ENCODE assay signal across 8 cellular contexts in genomic region chr19:45251452-45252354, GRCh38. TPM values are rescaled to one million over a fixed set of nuclear protein-coding genes. Genes with fewer than 3 reads are reported as not detected.
DNase-seq lines count a peak whose midpoint lies in the region; ATAC-seq and TF ChIP-seq lines count a peak whose summit lies in the region.

No MANE protein-coding gene starts in this region.

- H3K9me3 ChIP-seq in PC-9 (ENCODE audit: insufficient read depth, low read depth) (no peaks in the 10 kb centered on the region), mononuclear cell (ENCODE audit: low read depth, low read length) (no peaks in the 10 kb centered on the region), aorta (ENCODE audit: control insufficient read depth, low read length) (no peaks in the 10 kb centered on the region)

- H4K20me1 ChIP-seq in PC-9 (ENCODE audit: insufficient read depth), result peaks cover 21% of the 10 kb centered on the region; the same call in 1 of the 2 replicates

- H3K4me2 ChIP-seq in PC-9, result peak overlapping the region; percentile 99

- no TSS peak for BruUV-seq in PC-9 (replicated peaks; lab: Mats Ljungman, UMichigan)

- peaks cover 16% of the 10 kb centered on the region for H3K4me1 ChIP-seq in PC-9 (replicated peaks; ENCODE audit: insufficient read depth)
- peaks cover 43% of the 10 kb centered on the region for H3K4me1 ChIP-seq in mononuclear cell (ENCODE audit: insufficient read depth, low read length)
- H3K4me1 ChIP-seq in aorta (ENCODE audit: control insufficient read depth in 1 of 2, insufficient read depth in 2 of 2, low read length in 2 of 2), result no peaks in the 10 kb centered on the region

- H3K27me3 ChIP-seq in PC-9 (ENCODE audit: insufficient read depth, low read depth) (no peaks in the 10 kb centered on the region), dorsolateral prefrontal cortex (no peaks in the 10 kb centered on the region), mononuclear cell (ENCODE audit: insufficient read depth, low read length) (no peaks in the 10 kb centered on the region), aorta (ENCODE audit: control insufficient read depth in 1 of 2, insufficient read depth in 2 of 2, low read length in 1 of 2) (no peaks in the 10 kb centered on the region)

- H3K36me3 ChIP-seq in PC-9 (ENCODE audit: low read depth) (no peaks in the 10 kb centered on the region), aorta (ENCODE audit: control insufficient read depth in 1 of 2, insufficient read depth in 2 of 2, low read length in 1 of 2) (no peaks in the 10 kb centered on the region)

- TF ChIP-seq CTCF in PC-9 (conservative IDR thresholded peaks at IDR 0.05), result no peak
- no peak for TF ChIP-seq CTCF in dorsolateral prefrontal cortex (IDR thresholded peaks at IDR 0.05 in 54 of 56, conservative IDR thresholded peaks at IDR 0.05 in 2 of 56; ENCODE audit: low read depth in 1 of 56, partially characterized antibody in 56 of 56)

- DNase-seq in GM03348 (ENCODE audit: low spot score), result peak; percentile 75
- DNase-seq in PC-9, result peak in 1 of 2 experiments; percentile 5
- DNase-seq in dorsolateral prefrontal cortex, result no peak
- DNase-seq in aorta, result peak in 1 of 2 donors; percentile 64
- no peak for DNase-seq in DMS53 (lab: John Stamatoyannopoulos, UW)

- intact Hi-C loops in PC-9 (cut with micrococcal nuclease; ENCODE audit: unreplicated experiment), result no loop called here
- intact Hi-C loops in dorsolateral prefrontal cortex (cut with DNase I), result loop anchor here (5.0 to 10.0 kb wide), 2 partner anchors 74 to 247 kb away; partner anchors contain the start of genes BLOC1S3 (in 1 of the 2), RELB (in 1 of the 2) and TRAPPC6A (in 1 of the 2)
- intact Hi-C loops in aorta (cut with DNase I), result loop anchor here in 1 of 2 donors (5.0 kb wide), 2 partner anchors 74 to 86 kb away; partner anchors contain the start of genes BLOC1S3 and TRAPPC6A

- H3K4me3 ChIP-seq in PC-9, result peak overlapping the region; percentile 80
- H3K4me3 ChIP-seq in dorsolateral prefrontal cortex, result peak overlapping the region; percentile 62 to 90 (median 82)
- peak overlapping the region; percentile 52 for H3K4me3 ChIP-seq in mononuclear cell (ENCODE audit: low read length)
- peak overlapping the region; percentile 83 to 97 for H3K4me3 ChIP-seq in aorta (ENCODE audit: low read length in 2 of 2)

- CTCF ChIA-PET in PC-9 (lab: Charles Lee), result interaction anchor here (0.7 kb wide), 1 partner anchor 482 kb away, joined by 4 read pairs; no protein-coding TSS in a partner anchor

- ATAC-seq in aorta (ENCODE audit: low FRiP score) (peak; percentile 5), HG03097 (IDR thresholded peaks at IDR 0.05; ENCODE audit: low FRiP score, unreplicated experiment) (no peak), GM18870 (IDR thresholded peaks at IDR 0.05; ENCODE audit: unreplicated experiment) (no peak)

- H3F3A ChIP-seq in PC-9 (ENCODE audit: insufficient read depth, low read depth), result peaks cover 14% of the 10 kb centered on the region; the same call in 1 of the 2 replicates

- H3K79me2 ChIP-seq in PC-9 (ENCODE audit: low read depth), result peaks cover 17% of the 10 kb centered on the region

- H3K9me2 ChIP-seq in PC-9 (ENCODE audit: insufficient read depth), result no peaks in the 10 kb centered on the region

- POLR2A ChIA-PET in PC-9 (lab: Charles Lee; ENCODE audit: unreplicated experiment), result interaction anchor here (0.6 kb wide), 2 partner anchors 13 to 109 kb away, joined by 6 to 24 read pairs; no protein-coding TSS in a partner anchor

- 1% methylated on average over 33 to 57 of the region's 57 CpGs for WGBS in aorta, 2 donors

- no peak overlapping the region for H3K27ac ChIP-seq in PC-9
- peak overlapping the region in 45 of 59 donors; percentile 9 to 84 (median 62) for H3K27ac ChIP-seq in dorsolateral prefrontal cortex
- no peak overlapping the region for H3K27ac ChIP-seq in aorta (ENCODE audit: low read depth in 1 of 2, low read length in 2 of 2)

- H2AFZ ChIP-seq in PC-9, result peak overlapping the region; percentile 56; the same call in 1 of the 2 replicates

RNA-seq across cellular contexts. Expression of gene MARK4, which starts 0.6 kb away (rescaled TPM):
- total RNA-seq in PC-9 (2021) (49.4 and 85.8 TPM in 2 replicates), dorsolateral prefrontal cortex (100 to 1,000 TPM in 32 of 120 experiments, 10 to 100 TPM in 88; 50.2 to 129 (median 88.9) TPM), mononuclear cell (12.9 TPM), aorta (10 to 100 TPM; 40.3 to 40.4 TPM)
- 10 to 100 TPM in 1 of 2 donors, 1 to 10 TPM in 1; 6.0 to 15.7 TPM for polyA plus RNA-seq in aorta

RNA-seq across cellular contexts. Expression of gene EXOC3L2, which starts 6.5 kb away (rescaled TPM):
- total RNA-seq in PC-9 (2021) (not detected in 2 replicates), dorsolateral prefrontal cortex (under 1 TPM in 22 of 120 experiments, not detected in 98; 0.15 to 0.67 (median 0.22) TPM), mononuclear cell (0.31 TPM), aorta (10 to 100 TPM; 10.8 to 13.9 TPM)
- under 1 TPM; 0.50 to 0.67 TPM for polyA plus RNA-seq in aorta

Comparison
In these comparisons a context has a peak if more than half of its experiments do, and no peak if none do; other contexts are left out.
1. H3K27ac ChIP-seq: peak in dorsolateral prefrontal cortex (45 of 59); none in PC-9 (single experiment) and aorta (0 of 2).
2. Peak in every context shown above with its lines, with median percentiles within 50 percentile points of each other: H3K4me3 ChIP-seq.